In genomic region chr20:46304361-46304760, GRCh38 we compare ENCODE assay signal across 20 cellular contexts. TPM values are rescaled to one million over a fixed set of nuclear protein-coding genes. Genes with fewer than 3 reads are reported as not detected.
DNase-seq lines count a peak whose midpoint lies in the region; ATAC-seq and TF ChIP-seq lines count a peak whose summit lies in the region.
"Had no signal": no experiment of that assay in that cellular context is flagged by ENCODE, and none has a peak within 500 bp of the region (broad histone marks: within the 10 kb centered on the region; RNA-seq: fewer than 3 reads in every experiment).

No MANE protein-coding gene starts in this region.

- DNase-seq in Daoy (ENCODE audit: low read depth) (peak; percentile 70), HFFc6 (peak; percentile 31), RKO (ENCODE audit: low spot score) (peak; percentile 14), kidney tubule cell (ENCODE audit: low spot score) (peak; percentile 12), T1000 (lab: John Stamatoyannopoulos, UW) (no peak), dermis blood vessel endothelial cell (no peak)
- DNase-seq: CD8-positive, alpha-beta memory T cell; DMS79; GDM1; NCI-H187; NCI-H226; NCI-H524; NCI-H82; OCI-M1; RPMI8226; SIG-M5; T-helper 1 cell had no signal

- peaks cover 39% of the 10 kb centered on the region for H3K27me3 Mint-ChIP-seq in HFFc6 (ENCODE audit: insufficient read depth)

- ATAC-seq in GM19351 (IDR thresholded peaks at IDR 0.05; ENCODE audit: unreplicated experiment) = no peak
- ATAC-seq in GM19452 (IDR thresholded peaks at IDR 0.05; ENCODE audit: unreplicated experiment) = no peak

- no peak for TF ChIP-seq CTCF in HFFc6 (IDR thresholded peaks at IDR 0.05)

- no peak overlapping the region for H3K4me3 Mint-ChIP-seq in HFFc6
- H3K4me3 Mint-ChIP-seq: CD8-positive, alpha-beta memory T cell had no signal

- no peaks in the 10 kb centered on the region for H3K36me3 Mint-ChIP-seq in HFFc6 (ENCODE audit: low read depth)
- H3K36me3 Mint-ChIP-seq: CD8-positive, alpha-beta memory T cell had no signal

- H3K4me1 Mint-ChIP-seq in HFFc6 (ENCODE audit: low read depth) = no peaks in the 10 kb centered on the region

- no peak overlapping the region for H3K27ac Mint-ChIP-seq in HFFc6

- no peaks in the 10 kb centered on the region for H3K9me3 Mint-ChIP-seq in HFFc6
- H3K9me3 Mint-ChIP-seq: CD8-positive, alpha-beta memory T cell had no signal

RNA-seq across cellular contexts. Expression of gene CDH22, which starts 3.9 kb away (rescaled TPM):
- total RNA-seq in Daoy (2014; rRNA removed; shearing (Covaris generic)) = under 0.01 TPM in 1 of 2 replicates, not detected in the other
- total RNA-seq in HFFc6 (2021; fragmentation: NEBNext Ultra II Directional; extraction: Animal tissue kit (Norgen Biotek cat#: 25700)) = not detected
- total RNA-seq in dermis blood vessel endothelial cell = 0.05 TPM in 1 of 2 replicates, not detected in the other
- total RNA-seq: A673; CD8-positive, alpha-beta memory T cell had no signal

Comparison
In these comparisons a context has a peak if more than half of its experiments do, and no peak if none do; other contexts are left out.
1. DNase-seq: peak in Daoy (single experiment), HFFc6 (single experiment), RKO (single experiment) and kidney tubule cell (single experiment); none in T1000 (single experiment) and dermis blood vessel endothelial cell (single experiment).